Comparison of ENCODE assay signal across 9 cellular contexts in the genomic region with DNA sequence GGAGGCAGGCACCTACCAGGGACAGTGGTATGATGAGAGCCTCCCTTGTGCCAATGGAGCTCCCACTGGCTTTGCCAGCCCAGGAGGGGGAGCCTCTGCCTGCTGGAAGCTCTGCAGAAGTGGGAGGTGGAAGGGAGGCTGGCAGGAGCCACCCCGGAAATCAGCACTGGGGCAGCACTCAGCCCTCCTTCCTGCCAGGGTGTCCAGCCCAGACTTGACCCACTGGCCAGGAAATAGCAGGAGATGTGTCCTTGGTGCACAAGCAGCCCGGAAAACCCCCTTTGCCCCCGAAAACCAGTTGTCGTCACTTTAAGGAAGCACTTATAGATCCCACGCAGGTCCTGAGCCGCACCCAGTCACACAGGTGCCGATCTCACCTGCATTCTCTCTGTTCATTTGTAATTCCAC. TPM values are rescaled to one million over a fixed set of nuclear protein-coding genes. Genes with fewer than 3 reads are reported as not detected.
DNase-seq lines count a peak whose midpoint lies in the region; ATAC-seq and TF ChIP-seq lines count a peak whose summit lies in the region.
"Had no signal": no experiment of that assay in that cellular context is flagged by ENCODE, and none has a peak within 500 bp of the region (broad histone marks: within the 10 kb centered on the region; RNA-seq: fewer than 3 reads in every experiment).

No MANE protein-coding gene starts in this region.

- no peak overlapping the region for H3K27ac Mint-ChIP-seq in Calu3 (ENCODE audit: unreplicated experiment)

- no peaks in the 10 kb centered on the region for H3K4me1 ChIP-seq in lung (ENCODE audit: control insufficient read depth in 2 of 2, insufficient read depth in 2 of 2, low read length in 2 of 2)

- no peak overlapping the region for H3K4me3 ChIP-seq in lung

- CTCF ChIA-PET in Calu3 (lab: Charles Lee): interaction anchor here (0.6 to 3.2 kb wide), 10 partner anchors 10 to 167 kb away, joined by 3 to 51 read pairs (median 7); no protein-coding TSS in a partner anchor

- no peaks in the 10 kb centered on the region for H3K9me3 Mint-ChIP-seq in Calu3 (ENCODE audit: low read depth, unreplicated experiment)

- H3K4me1 Mint-ChIP-seq in Calu3 (ENCODE audit: low read depth, unreplicated experiment): peaks cover 16% of the 10 kb centered on the region

- H3K36me3 ChIP-seq in lung (ENCODE audit: control insufficient read depth in 2 of 2, insufficient read depth in 2 of 2, low read length in 2 of 2): no peaks in the 10 kb centered on the region
- H3K36me3 ChIP-seq: neutrophil had no signal

- no TSS peak for BruUV-seq in Calu3 (replicated peaks; lab: Mats Ljungman, UMichigan)

- H3K27ac ChIP-seq in lung (ENCODE audit: low read depth in 1 of 2, low read length in 1 of 2): no peak overlapping the region
- H3K27ac ChIP-seq: neutrophil had no signal

- no peaks in the 10 kb centered on the region for H3K27me3 ChIP-seq in lung (ENCODE audit: control insufficient read depth, insufficient read depth)
- H3K27me3 ChIP-seq: neutrophil had no signal

- H3K27me3 Mint-ChIP-seq in Calu3 (ENCODE audit: unreplicated experiment): no peaks in the 10 kb centered on the region

- no peaks in the 10 kb centered on the region for H3K36me3 Mint-ChIP-seq in Calu3 (ENCODE audit: insufficient read depth, unreplicated experiment)

- H3K9me3 ChIP-seq in lung (ENCODE audit: control insufficient read depth in 2 of 2, insufficient read depth in 1 of 2, low read length in 1 of 2): peaks cover 0 to 3% of the 10 kb centered on the region in 2 donors
- H3K9me3 ChIP-seq: neutrophil had no signal

- ATAC-seq in lung (ENCODE audit: insufficient read depth, low FRiP score) (no peak), HG03460 (IDR thresholded peaks at IDR 0.05; ENCODE audit: unreplicated experiment) (no peak), GM19452 (IDR thresholded peaks at IDR 0.05; ENCODE audit: unreplicated experiment) (no peak)

- intact Hi-C loops in Calu3 (cut with micrococcal nuclease; ENCODE audit: unreplicated experiment): loop anchor here (1.0 to 5.0 kb wide), 4 partner anchors 37 to 243 kb away; no protein-coding TSS in a partner anchor

- WGBS in lung, 2 donors: 57 to 83% methylated on average over 7 of the region's 7 CpGs

- peak overlapping the region; percentile 1 for H3K4me3 Mint-ChIP-seq in Calu3 (ENCODE audit: low read depth, unreplicated experiment)

- TF ChIP-seq CTCF in Calu3 (IDR thresholded peaks at IDR 0.05; ENCODE audit: unreplicated experiment): peak; percentile 61
- no peak for TF ChIP-seq CTCF in lung (IDR thresholded peaks at IDR 0.05; ENCODE audit: control extremely low read depth, extremely low read depth)

- DNase-seq in Calu3 (peak; percentile 87), Kasumi-1 (lab: John Stamatoyannopoulos, UW) (peak; percentile 4 to 8), astrocyte of the hippocampus (ENCODE audit: low read depth, low spot score) (peak; percentile 43), lung (ENCODE audit: low spot score) (peak; percentile 32), islet precursor cell (no peak)
- DNase-seq in activated T-cell treated with anti-CD3 and anti-CD28 coated beads, Interleukin-2, amount 50 U/mL, for 1 hour: no peak

RNA-seq across cellular contexts. Expression of a gene that starts 49.3 kb away (rescaled TPM):
- total RNA-seq in Calu3 (2022): 3.4 and 3.8 TPM in 2 replicates
- 1 to 10 TPM; 2.3 to 5.4 TPM for total RNA-seq in lung
- 1 to 10 TPM; 2.8 to 9.4 TPM for polyA plus RNA-seq in lung

Comparison
In these comparisons a context has a peak if more than half of its experiments do, and no peak if none do; other contexts are left out.
1. DNase-seq: peak in Calu3 (single experiment), Kasumi-1 (2 of 2), astrocyte of the hippocampus (single experiment) and lung (single experiment); none in activated T-cell treated with anti-CD3 and anti-CD28 coated beads, Interleukin-2, amount 50 U/mL, for 1 hour (single experiment) and islet precursor cell (single experiment).